In the genomic region with DNA sequence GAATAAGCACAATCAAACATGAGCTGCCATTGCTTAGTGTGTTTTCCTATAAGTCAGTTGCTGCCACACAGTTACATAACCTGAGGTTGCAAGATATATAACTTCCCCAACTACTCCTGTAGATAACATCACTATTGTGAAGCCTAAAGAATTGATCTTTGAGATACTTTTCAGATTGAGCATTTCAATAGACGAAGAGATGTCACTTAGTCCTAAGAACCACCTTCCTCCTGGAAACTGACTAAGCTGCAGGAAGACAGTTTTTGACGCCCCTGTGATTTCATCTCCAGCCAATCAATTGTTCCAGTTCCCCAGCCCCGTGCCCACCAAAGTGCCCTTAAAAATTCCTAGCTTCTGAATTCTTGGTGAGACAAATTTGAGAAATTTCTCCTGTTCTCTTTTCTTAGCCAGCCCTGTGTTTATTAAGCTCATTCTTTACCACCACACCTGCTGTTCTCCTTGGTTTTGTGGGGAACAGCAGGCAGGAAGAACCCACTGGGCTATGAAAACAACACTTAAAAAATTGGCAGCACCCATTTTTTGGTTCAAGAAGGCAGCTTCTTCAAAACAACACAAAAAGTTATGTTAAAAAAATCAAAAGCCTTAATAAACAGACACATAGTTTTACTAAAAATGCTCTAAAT, we compare ENCODE assay signal across 9 cellular contexts.
"Had no signal": no experiment of that assay in that cellular context is flagged by ENCODE, and none has a peak within 500 bp of the region (broad histone marks: within the 10 kb centered on the region; RNA-seq: fewer than 3 reads in every experiment).

No MANE protein-coding gene starts in this region.

- H3K4me2 ChIP-seq: hepatocyte had no signal

- H3K36me3 Mint-ChIP-seq: activated naive CD4-positive, alpha-beta T cell treated with anti-CD3 and anti-CD28 coated beads, Interleukin-2, amount 50 U/mL, for 24 hours; brain had no signal

- DNase-seq: kidney glomerular epithelial cell; retina; stimulated activated CD4-positive, alpha-beta T cell treated with anti-CD3 and anti-CD28 coated beads, Interleukin-15, amount 100 ng/mL, for 24 hours; stimulated activated CD4-positive, alpha-beta T cell treated with anti-CD3 and anti-CD28 coated beads, Interleukin-4, amount 100 ng/mL, for 4 hours; stomach had no signal

- H3K27me3 Mint-ChIP-seq: activated naive CD4-positive, alpha-beta T cell treated with anti-CD3 and anti-CD28 coated beads, Interleukin-2, amount 50 U/mL, for 24 hours; brain had no signal

- H3K36me3 ChIP-seq: stomach, thoracic aorta had no signal

- H3K4me1 Mint-ChIP-seq: activated naive CD4-positive, alpha-beta T cell treated with anti-CD3 and anti-CD28 coated beads, Interleukin-2, amount 50 U/mL, for 24 hours; brain had no signal

- H3K9me3 Mint-ChIP-seq: activated naive CD4-positive, alpha-beta T cell treated with anti-CD3 and anti-CD28 coated beads, Interleukin-2, amount 50 U/mL, for 24 hours; brain had no signal

- H3K9me3 ChIP-seq: stomach, thoracic aorta had no signal

- H3K4me3 ChIP-seq: hepatocyte, stomach, thoracic aorta had no signal

- H3K4me3 Mint-ChIP-seq: activated naive CD4-positive, alpha-beta T cell treated with anti-CD3 and anti-CD28 coated beads, Interleukin-2, amount 50 U/mL, for 24 hours; brain had no signal

- H3K27me3 ChIP-seq: hepatocyte, stomach had no signal

- H3K27ac Mint-ChIP-seq: activated naive CD4-positive, alpha-beta T cell treated with anti-CD3 and anti-CD28 coated beads, Interleukin-2, amount 50 U/mL, for 24 hours; brain had no signal

- H3K27ac ChIP-seq: hepatocyte, stomach, thoracic aorta had no signal

- H3K4me1 ChIP-seq: stomach had no signal

- H3K79me2 ChIP-seq: hepatocyte had no signal

- H2AFZ ChIP-seq: hepatocyte had no signal
